ENCODE assay signal across 21 cellular contexts in genomic region chr15:37771462-37771861, GRCh38.
DNase-seq lines count a peak whose midpoint lies in the region; ATAC-seq and TF ChIP-seq lines count a peak whose summit lies in the region.
"Had no signal": no experiment of that assay in that cellular context is flagged by ENCODE, and none has a peak within 500 bp of the region (broad histone marks: within the 10 kb centered on the region; RNA-seq: fewer than 3 reads in every experiment).

No MANE protein-coding gene starts in this region.

- H3K27me3 ChIP-seq in Loucy (ENCODE audit: insufficient read depth, low read length, poor library complexity, severe bottlenecking) (no peaks in the 10 kb centered on the region), neuron (ENCODE audit: insufficient read depth, low read length) (no peaks in the 10 kb centered on the region)
- H3K27me3 ChIP-seq: BLaER1, ovary, upper lobe of right lung had no signal

- no peaks in the 10 kb centered on the region for H3K36me3 Mint-ChIP-seq in activated CD4-positive, alpha-beta T cell treated with anti-CD3 and anti-CD28 coated beads, Interleukin-2, amount 10 ng/mL, durations not matched to agents 24 days and 14 days (ENCODE audit: low read depth)
- H3K36me3 Mint-ChIP-seq: activated naive CD8-positive, alpha-beta T cell had no signal

- H3K36me3 ChIP-seq in Loucy (ENCODE audit: insufficient read depth, low read length) (no peaks in the 10 kb centered on the region), neuron (ENCODE audit: insufficient read depth, low read length) (no peaks in the 10 kb centered on the region)
- H3K36me3 ChIP-seq: BLaER1, ovary, upper lobe of right lung had no signal

- no peaks in the 10 kb centered on the region for H3K79me2 ChIP-seq in Loucy (ENCODE audit: insufficient read depth, low read length)

- no peaks in the 10 kb centered on the region for H3K9me2 ChIP-seq in Loucy (replicated peaks; ENCODE audit: low read depth, low read length)

- peak overlapping the region; percentile 79 for H3K4me2 ChIP-seq in Loucy (ENCODE audit: low read depth, low read length, poor library complexity, severe bottlenecking)
- H3K4me2 ChIP-seq: BLaER1 had no signal

- no peaks in the 10 kb centered on the region for H3K27me3 Mint-ChIP-seq in activated CD4-positive, alpha-beta T cell treated with anti-CD3 and anti-CD28 coated beads, Interleukin-2, amount 10 ng/mL, durations not matched to agents 24 days and 14 days

- peak; percentile 65 for DNase-seq in ELR (ENCODE audit: low read depth)
- peak; percentile 39 to 66 for DNase-seq in cardiac fibroblast (ENCODE audit: low read depth in 2 of 2)
- no peak for DNase-seq in middle frontal gyrus (ENCODE audit: extremely low spot score, low spot score)
- no peak for DNase-seq in activated CD4-positive, alpha-beta T cell treated with anti-CD3 and anti-CD28 coated beads, Interleukin-2, amount 10 ng/mL, durations not matched to agents 24 days and 14 days
- DNase-seq: activated T-cell treated with anti-CD3 and anti-CD28 coated beads for 4 hours; DMS79 treated with DMSO at 0.1 percent for 48 hours; kidney; NCI-H1930; NCI-H748 treated with DMSO at 0.1 percent for 48 hours; ovary; RPMI8226; small intestine; stimulated activated naive CD4-positive, alpha-beta T cell treated with Interleukin-2 at 50 U/mL for 16 hours; T-helper 2 cell; upper lobe of right lung had no signal

- H3K9me3 ChIP-seq in Loucy (ENCODE audit: insufficient read depth, low read depth, low read length) (no peaks in the 10 kb centered on the region), neuron (ENCODE audit: low read length) (no peaks in the 10 kb centered on the region)
- H3K9me3 ChIP-seq: BLaER1, ovary, upper lobe of right lung had no signal

- no peaks in the 10 kb centered on the region for H4K20me1 ChIP-seq in Loucy (ENCODE audit: insufficient read depth, low read length, poor library complexity, severe bottlenecking)
- H4K20me1 ChIP-seq: BLaER1 had no signal

- H3K4me3 Mint-ChIP-seq in activated CD4-positive, alpha-beta T cell treated with anti-CD3 and anti-CD28 coated beads, Interleukin-2, amount 10 ng/mL, durations not matched to agents 24 days and 14 days, result no peak overlapping the region
- H3K4me3 Mint-ChIP-seq: activated naive CD8-positive, alpha-beta T cell; central memory CD8-positive, alpha-beta T cell had no signal

- no peak overlapping the region for H3K27ac Mint-ChIP-seq in activated CD4-positive, alpha-beta T cell treated with anti-CD3 and anti-CD28 coated beads, Interleukin-2, amount 10 ng/mL, durations not matched to agents 24 days and 14 days
- H3K27ac Mint-ChIP-seq: activated naive CD8-positive, alpha-beta T cell had no signal

- intact Hi-C loops in activated CD4-positive, alpha-beta T cell treated with anti-CD3 and anti-CD28 coated beads, Interleukin-2, amount 10 ng/mL, durations not matched to agents 24 days and 14 days (cut with micrococcal nuclease), result no loop called here

- H3K4me3 ChIP-seq in Loucy (ENCODE audit: low read length, poor library complexity, severe bottlenecking) (no peak overlapping the region), cardiac fibroblast (replicated peaks in 1 of 2; ENCODE audit: low read depth in 2 of 2, low read length in 2 of 2) (no peak overlapping the region), neuron (ENCODE audit: low read length) (no peak overlapping the region)
- H3K4me3 ChIP-seq: BLaER1, ovary, upper lobe of right lung had no signal

- no peak for ATAC-seq in HG03469 (IDR thresholded peaks at IDR 0.05; ENCODE audit: unreplicated experiment)
- ATAC-seq: upper lobe of right lung had no signal

- H3K4me1 ChIP-seq in Loucy (ENCODE audit: insufficient read depth, low read length, poor library complexity, severe bottlenecking) (peaks cover 71% of the 10 kb centered on the region), neuron (ENCODE audit: insufficient read depth, low read length) (peaks cover 4% of the 10 kb centered on the region)
- H3K4me1 ChIP-seq: upper lobe of right lung had no signal

- peaks cover 15% of the 10 kb centered on the region for H3F3A ChIP-seq in Loucy (ENCODE audit: low read depth)

- H3K4me1 Mint-ChIP-seq in activated CD4-positive, alpha-beta T cell treated with anti-CD3 and anti-CD28 coated beads, Interleukin-2, amount 10 ng/mL, durations not matched to agents 24 days and 14 days, result no peaks in the 10 kb centered on the region
- H3K4me1 Mint-ChIP-seq: central memory CD8-positive, alpha-beta T cell had no signal

- no peaks in the 10 kb centered on the region for H3K9me3 Mint-ChIP-seq in activated CD4-positive, alpha-beta T cell treated with anti-CD3 and anti-CD28 coated beads, Interleukin-2, amount 10 ng/mL, durations not matched to agents 24 days and 14 days
- H3K9me3 Mint-ChIP-seq: central memory CD8-positive, alpha-beta T cell had no signal

- TF ChIP-seq CTCF in Loucy (conservative IDR thresholded peaks at IDR 0.05; ENCODE audit: low read length) (no peak), cardiac fibroblast (IDR thresholded peaks at IDR 0.05; ENCODE audit: low read depth, low read length) (no peak)

- H3K9ac ChIP-seq in Loucy (ENCODE audit: low read depth, low read length, poor library complexity, severe bottlenecking), result peak overlapping the region; percentile 5
- H3K9ac ChIP-seq: BLaER1 had no signal

- H2AFZ ChIP-seq in Loucy (ENCODE audit: low read length), result peak overlapping the region; percentile 1; the same call in 1 of the 2 replicates
- peak overlapping the region; percentile 87 for H2AFZ ChIP-seq in neuron (ENCODE audit: low read depth, low read length)

Comparison
In these comparisons a context has a peak if more than half of its experiments do, and no peak if none do; other contexts are left out.
1. DNase-seq: peak in ELR (single experiment) and cardiac fibroblast (2 of 2); none in middle frontal gyrus (single experiment) and activated CD4-positive, alpha-beta T cell treated with anti-CD3 and anti-CD28 coated beads, Interleukin-2, amount 10 ng/mL, durations not matched to agents 24 days and 14 days (single experiment).